1 cellular context compared by ENCODE assay signal in the genomic region with DNA sequence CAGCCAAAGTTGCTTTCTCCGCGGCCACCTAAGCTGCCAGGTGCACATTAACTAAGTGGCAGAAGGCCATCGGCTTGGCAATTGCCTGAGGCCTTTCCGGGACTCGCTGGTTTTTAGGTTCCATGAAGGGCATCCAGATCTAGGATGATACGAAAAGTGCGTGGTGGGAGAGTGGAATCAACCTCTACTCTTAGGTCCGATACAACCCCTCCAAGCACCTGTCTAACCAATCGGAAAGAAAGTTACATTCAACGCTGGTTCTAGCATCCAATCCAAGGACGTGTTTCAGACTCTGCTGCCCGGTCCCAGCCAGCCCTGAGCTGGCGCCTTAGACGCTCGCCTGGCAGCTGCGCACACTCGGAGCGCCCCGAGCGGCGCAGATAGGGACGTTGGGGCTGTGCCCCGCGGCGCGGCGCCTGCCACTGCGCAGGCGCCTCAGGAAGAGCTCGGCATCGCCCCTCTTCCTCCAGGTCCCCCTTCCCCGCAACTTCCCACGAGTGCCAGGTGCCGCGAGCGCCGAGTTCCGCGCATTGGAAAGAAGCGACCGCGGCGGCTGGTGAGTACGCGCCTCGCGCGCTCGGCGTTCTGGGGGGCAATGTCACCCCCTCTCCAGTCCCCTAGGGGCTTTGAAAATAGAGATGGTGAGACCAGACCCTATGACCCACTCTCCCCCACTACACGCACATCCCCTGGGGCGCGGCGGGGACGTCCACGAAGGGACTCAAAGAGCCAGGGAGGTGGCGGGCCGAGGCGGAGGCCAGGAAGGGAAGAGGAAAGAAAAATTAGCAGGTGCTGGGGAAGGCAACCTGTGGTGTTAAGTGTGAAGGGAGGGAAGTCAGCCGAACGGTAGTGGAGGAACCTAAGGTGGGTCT.
TF ChIP-seq lines count a peak whose summit lies in the region.

A gene with protein sequence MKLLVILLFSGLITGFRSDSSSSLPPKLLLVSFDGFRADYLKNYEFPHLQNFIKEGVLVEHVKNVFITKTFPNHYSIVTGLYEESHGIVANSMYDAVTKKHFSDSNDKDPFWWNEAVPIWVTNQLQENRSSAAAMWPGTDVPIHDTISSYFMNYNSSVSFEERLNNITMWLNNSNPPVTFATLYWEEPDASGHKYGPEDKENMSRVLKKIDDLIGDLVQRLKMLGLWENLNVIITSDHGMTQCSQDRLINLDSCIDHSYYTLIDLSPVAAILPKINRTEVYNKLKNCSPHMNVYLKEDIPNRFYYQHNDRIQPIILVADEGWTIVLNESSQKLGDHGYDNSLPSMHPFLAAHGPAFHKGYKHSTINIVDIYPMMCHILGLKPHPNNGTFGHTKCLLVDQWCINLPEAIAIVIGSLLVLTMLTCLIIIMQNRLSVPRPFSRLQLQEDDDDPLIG (plus strand): TSS at position 356 of the 872 bp plus-strand sequence. CDS start 9,595 bp downstream, outside the sequence.

TF ChIP-seq in H1, 55 proteins besides CTCF, POLR2A, EP300 and RAD21 (continued from another document):
- TF ChIP-seq, protein P1, sequence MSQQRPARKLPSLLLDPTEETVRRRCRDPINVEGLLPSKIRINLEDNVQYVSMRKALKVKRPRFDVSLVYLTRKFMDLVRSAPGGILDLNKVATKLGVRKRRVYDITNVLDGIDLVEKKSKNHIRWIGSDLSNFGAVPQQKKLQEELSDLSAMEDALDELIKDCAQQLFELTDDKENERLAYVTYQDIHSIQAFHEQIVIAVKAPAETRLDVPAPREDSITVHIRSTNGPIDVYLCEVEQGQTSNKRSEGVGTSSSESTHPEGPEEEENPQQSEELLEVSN (IDR thresholded peaks at IDR 0.05) = peak; percentile 34
- TF ChIP-seq RXRA (IDR thresholded peaks at IDR 0.05; ENCODE audit: insufficient read depth, low read depth, low read length) (no peak), NRF1 (IDR thresholded peaks at IDR 0.05; ENCODE audit: low read depth, low read length) (peak; percentile 65)
TF ChIP-seq in H1: peak in this region for 12.
